ENCODE assay signal across 14 cellular contexts in the genomic region with DNA sequence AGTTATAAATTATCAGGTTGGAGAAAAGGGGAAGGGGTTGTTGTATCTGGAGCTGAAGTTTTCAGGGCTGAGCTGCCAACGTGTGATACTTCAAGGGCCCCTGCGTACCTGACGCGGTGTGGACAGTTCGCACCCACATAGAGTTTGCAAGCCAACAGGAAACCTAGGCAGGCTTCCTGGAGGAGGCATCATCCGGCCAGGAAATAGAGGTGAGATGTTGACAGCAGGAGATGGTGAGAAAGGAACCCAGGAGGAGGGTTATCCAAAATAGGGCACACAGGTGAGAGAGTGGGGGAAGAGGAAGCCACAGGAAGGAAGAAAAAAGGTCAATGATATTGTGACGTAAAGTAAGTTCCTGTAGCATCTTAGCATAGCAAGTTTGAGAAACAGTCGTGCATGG.
"Had no signal": no experiment of that assay in that cellular context is flagged by ENCODE, and none has a peak within 500 bp of the region (broad histone marks: within the 10 kb centered on the region; RNA-seq: fewer than 3 reads in every experiment).

No MANE protein-coding gene starts in this region.

- ATAC-seq: activated naive CD8-positive, alpha-beta T cell treated with anti-CD3 and anti-CD28 coated beads, Interleukin-2, amount 50 U/mL, for 24 hours; activated T-cell treated with anti-CD3 and anti-CD28 coated beads, Interleukin-2, amount 50 U/mL, for 72 hours; gastroesophageal sphincter; left lobe of liver; stimulated activated naive CD8-positive, alpha-beta T cell treated with anti-CD3 and anti-CD28 coated beads, Interleukin-15, Interleukin-2, amounts not matched to agents 100 U/mL and 50 U/mL, for 24 hours had no signal

- DNase-seq: activated CD4-positive, alpha-beta T cell treated with anti-CD3 and anti-CD28 coated beads for 1 hour; activated CD8-positive, alpha-beta memory T cell treated with anti-CD3 and anti-CD28 coated beads, Interleukin-2, amount 50 U/mL, for 48 hours; activated gamma-delta T cell treated with Interleukin-2 at 50 U/mL for 16 hours; activated naive CD8-positive, alpha-beta T cell treated with anti-CD3 and anti-CD28 coated beads, Interleukin-2, amount 50 U/mL, for 24 hours; activated T-cell treated with anti-CD3 and anti-CD28 coated beads, Interleukin-2, amount 50 U/mL, for 72 hours; aorta; dermis blood vessel endothelial cell; naive B cell; stimulated activated CD4-positive, alpha-beta T cell treated with anti-CD3 and anti-CD28 coated beads, Interleukin-15, amount 100 ng/mL, for 24 hours; stimulated activated CD4-positive, alpha-beta T cell treated with anti-CD3 and anti-CD28 coated beads, Interleukin-4, amount 100 ng/mL, for 24 hours; stimulated activated naive CD8-positive, alpha-beta T cell treated with anti-CD3 and anti-CD28 coated beads, Interleukin-15, Interleukin-2, amounts not matched to agents 100 U/mL and 50 U/mL, for 24 hours; T-helper 1 cell had no signal

- H3K27ac Mint-ChIP-seq: activated naive CD8-positive, alpha-beta T cell treated with anti-CD3 and anti-CD28 coated beads, Interleukin-2, amount 50 U/mL, for 24 hours; activated T-cell treated with anti-CD3 and anti-CD28 coated beads, Interleukin-2, amount 50 U/mL, for 72 hours had no signal

- H3K4me3 Mint-ChIP-seq: activated naive CD8-positive, alpha-beta T cell treated with anti-CD3 and anti-CD28 coated beads, Interleukin-2, amount 50 U/mL, for 24 hours; activated T-cell treated with anti-CD3 and anti-CD28 coated beads, Interleukin-2, amount 50 U/mL, for 72 hours; naive B cell had no signal

- H3K9me3 Mint-ChIP-seq: activated naive CD8-positive, alpha-beta T cell treated with anti-CD3 and anti-CD28 coated beads, Interleukin-2, amount 50 U/mL, for 24 hours; activated T-cell treated with anti-CD3 and anti-CD28 coated beads, Interleukin-2, amount 50 U/mL, for 72 hours; naive B cell had no signal

- H3K27me3 Mint-ChIP-seq: activated naive CD8-positive, alpha-beta T cell treated with anti-CD3 and anti-CD28 coated beads, Interleukin-2, amount 50 U/mL, for 24 hours; naive B cell had no signal
